In the genomic region with DNA sequence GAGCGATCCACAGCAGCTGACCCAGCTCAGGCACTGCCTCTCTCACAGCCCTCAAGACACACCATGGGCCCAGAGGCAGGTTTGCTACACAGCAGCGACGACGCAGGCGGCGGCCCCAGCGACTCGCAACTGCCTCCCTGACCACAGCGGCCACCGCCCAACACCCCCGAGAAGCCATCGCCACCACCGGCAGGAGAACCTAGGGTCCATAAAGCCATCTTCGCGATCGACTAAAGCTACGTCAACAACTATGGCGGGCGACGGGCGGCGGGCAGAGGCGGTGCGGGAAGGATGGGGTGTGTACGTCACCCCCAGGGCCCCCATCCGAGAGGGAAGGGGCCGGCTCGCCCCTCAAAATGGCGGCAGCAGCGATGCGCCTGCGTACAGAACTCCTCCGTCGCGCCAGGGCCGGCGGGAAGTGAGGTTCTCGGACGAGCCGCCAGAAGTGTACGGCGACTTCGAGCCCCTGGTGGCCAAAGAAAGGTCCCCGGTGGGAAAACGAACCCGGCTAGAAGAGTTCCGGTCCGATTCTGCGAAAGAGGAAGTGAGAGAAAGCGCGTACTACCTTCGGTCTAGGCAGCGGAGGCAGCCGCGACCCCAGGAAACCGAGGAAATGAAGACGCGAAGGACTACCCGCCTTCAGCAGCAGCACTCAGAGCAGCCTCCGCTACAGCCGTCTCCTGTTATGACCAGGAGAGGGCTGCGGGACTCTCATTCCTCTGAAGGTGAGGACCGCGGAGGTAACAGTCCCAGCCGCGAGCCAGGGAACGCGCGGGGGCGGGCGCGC, we compare ENCODE assay signal across 8 cellular contexts. TPM values are rescaled to one million over a fixed set of nuclear protein-coding genes. Genes with fewer than 3 reads are reported as not detected.
DNase-seq lines count a peak whose midpoint lies in the region; TF ChIP-seq lines count a peak whose summit lies in the region.

A gene with protein sequence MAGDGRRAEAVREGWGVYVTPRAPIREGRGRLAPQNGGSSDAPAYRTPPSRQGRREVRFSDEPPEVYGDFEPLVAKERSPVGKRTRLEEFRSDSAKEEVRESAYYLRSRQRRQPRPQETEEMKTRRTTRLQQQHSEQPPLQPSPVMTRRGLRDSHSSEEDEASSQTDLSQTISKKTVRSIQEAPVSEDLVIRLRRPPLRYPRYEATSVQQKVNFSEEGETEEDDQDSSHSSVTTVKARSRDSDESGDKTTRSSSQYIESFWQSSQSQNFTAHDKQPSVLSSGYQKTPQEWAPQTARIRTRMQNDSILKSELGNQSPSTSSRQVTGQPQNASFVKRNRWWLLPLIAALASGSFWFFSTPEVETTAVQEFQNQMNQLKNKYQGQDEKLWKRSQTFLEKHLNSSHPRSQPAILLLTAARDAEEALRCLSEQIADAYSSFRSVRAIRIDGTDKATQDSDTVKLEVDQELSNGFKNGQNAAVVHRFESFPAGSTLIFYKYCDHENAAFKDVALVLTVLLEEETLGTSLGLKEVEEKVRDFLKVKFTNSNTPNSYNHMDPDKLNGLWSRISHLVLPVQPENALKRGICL (plus strand): TSS at position 33 of the 787 bp plus-strand sequence. CDS start 218 bp downstream, at position 251.

- DNase-seq in COR-L47 (lab: John Stamatoyannopoulos, UW) = peak; percentile 97
- DNase-seq in GM20000 (ENCODE audit: low spot score) = peak; percentile 87
- DNase-seq in HT-29 (ENCODE audit: low spot score) = peak; percentile 95
- DNase-seq in NK-92 treated with Interleukin-12 subunit alpha and Interleukin-12 subunit beta, amount 100 ng/mL, for 24 hours (lab: John Stamatoyannopoulos, UW) = peak; percentile 97
- DNase-seq in activated CD8-positive, alpha-beta memory T cell treated with anti-CD3 and anti-CD28 coated beads for 24 hours = peak; percentile 96
- DNase-seq in effector CD8-positive, alpha-beta T cell (lab: John Stamatoyannopoulos, UW) = peak; percentile 94
- DNase-seq in lung microvascular endothelial cell (ENCODE audit: low read depth in 2 of 2) = peak; percentile 99
- DNase-seq in stimulated activated CD4-positive, alpha-beta T cell treated with anti-CD3 and anti-CD28 coated beads, TNF-alpha, amount 100 ng/mL, for 48 hours (ENCODE audit: low read depth in 3 of 3) = peak; percentile 91 to 95 (median 94)

- no peak for TF ChIP-seq CTCF in GM20000 (IDR thresholded peaks at IDR 0.05; ENCODE audit: extremely low read depth, missing control alignments)

RNA-seq across cellular contexts. Expression of the gene that starts here (rescaled TPM):
- 13.4 and 14.8 TPM in 2 replicates for total RNA-seq in HT-29 (2014; rRNA removed; shearing (Covaris generic))
- 14.4 and 22.6 TPM in 2 replicates for total RNA-seq in lung microvascular endothelial cell

Comparison
In these comparisons a context has a peak if more than half of its experiments do, and no peak if none do; other contexts are left out.
1. Peak in every context shown above with its lines: DNase-seq.